1 cellular context compared by ENCODE assay signal in the genomic region with DNA sequence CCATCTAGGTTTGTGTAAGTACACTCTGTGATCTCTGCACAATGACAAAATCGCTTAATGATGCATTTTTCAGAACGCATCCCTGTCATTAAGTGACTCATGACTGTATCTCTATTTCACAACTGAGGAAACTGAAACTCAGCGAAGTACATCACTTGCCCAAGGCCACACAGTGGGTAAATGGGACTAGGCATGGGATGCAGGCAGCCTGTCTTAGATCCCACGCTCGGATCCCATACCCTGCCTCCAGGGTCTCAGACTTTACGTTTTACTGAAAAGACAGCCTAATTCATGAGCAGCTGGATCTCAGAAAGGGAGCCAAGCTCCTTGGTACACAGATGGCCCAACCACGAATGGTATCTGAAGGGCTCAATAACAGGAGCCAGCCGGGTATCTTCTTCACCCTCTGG.
TF ChIP-seq lines count a peak whose summit lies in the region.

No MANE protein-coding gene starts in this region.

TF ChIP-seq in A549, 52 proteins besides CTCF, POLR2A, EP300 and RAD21 (continued from another document):
- TF ChIP-seq E2F6 (IDR thresholded peaks at IDR 0.05; ENCODE audit: borderline replicate concordance, low read depth) (no peak), PHF8 (IDR thresholded peaks at IDR 0.05; ENCODE audit: borderline replicate concordance, low read depth) (no peak), HEYL (CRISPR knock-in tag; IDR thresholded peaks at IDR 0.05) (no peak)
